Comparison of ENCODE assay signal across 1 cellular context in genomic region chr16:50467943-50468748, GRCh38.
TF ChIP-seq lines count a peak whose summit lies in the region.

No MANE protein-coding gene starts in this region.

TF ChIP-seq in HepG2, 621 proteins besides CTCF, POLR2A, EP300 and RAD21 (continued from another document and continues in another):
- TF ChIP-seq CERS6 (CRISPR knock-in tag; IDR thresholded peaks at IDR 0.05), result no peak
- TF ChIP-seq NR0B2 (CRISPR knock-in tag; IDR thresholded peaks at IDR 0.05), result no peak
- TF ChIP-seq ZNF484 (CRISPR knock-in tag; IDR thresholded peaks at IDR 0.05; ENCODE audit: borderline replicate concordance, low read depth), result no peak
- TF ChIP-seq CREM (IDR thresholded peaks at IDR 0.05), result peak; percentile 81
- no peak for TF ChIP-seq CREM (CRISPR knock-in tag; IDR thresholded peaks at IDR 0.05)
- peak; percentile 17; the same call in 1 of the 2 replicates for TF ChIP-seq ZNF724P (CRISPR knock-in tag; IDR thresholded peaks at IDR 0.05; ENCODE audit: borderline replicate concordance)
- TF ChIP-seq ZNF749 (CRISPR knock-in tag; IDR thresholded peaks at IDR 0.05; ENCODE audit: borderline replicate concordance), result no peak
- no peak for TF ChIP-seq ZNF430 (CRISPR knock-in tag; IDR thresholded peaks at IDR 0.05)
- no peak for TF ChIP-seq DNMT3B (CRISPR knock-in tag; conservative IDR thresholded peaks at IDR 0.05)
- TF ChIP-seq ZNF781 (CRISPR knock-in tag; IDR thresholded peaks at IDR 0.05; ENCODE audit: borderline replicate concordance, not compliant biosample characterization), result peak; percentile 79
- no peak for TF ChIP-seq ATF7 (IDR thresholded peaks at IDR 0.05)
- TF ChIP-seq ATF7 (CRISPR knock-in tag; IDR thresholded peaks at IDR 0.05), result no peak
- no peak for TF ChIP-seq JARID2 (CRISPR knock-in tag; IDR thresholded peaks at IDR 0.05; ENCODE audit: insufficient replicate concordance)
- peak; percentile 86 for TF ChIP-seq PAXIP1 (CRISPR knock-in tag; conservative IDR thresholded peaks at IDR 0.05)
- peak; percentile 42 for TF ChIP-seq ZNF747 (CRISPR knock-in tag; IDR thresholded peaks at IDR 0.05; ENCODE audit: borderline replicate concordance)
- TF ChIP-seq RAD51 (IDR thresholded peaks at IDR 0.05; ENCODE audit: borderline replicate concordance), result no peak
- no peak for TF ChIP-seq ZSCAN22 (CRISPR knock-in tag; IDR thresholded peaks at IDR 0.05)
- no peak for TF ChIP-seq RFX5 (IDR thresholded peaks at IDR 0.05; ENCODE audit: low read depth, low read length)
- TF ChIP-seq ZSCAN29 (CRISPR knock-in tag; conservative IDR thresholded peaks at IDR 0.05), result no peak; the same call in 1 of the 2 replicates
- TF ChIP-seq ZNF251 (CRISPR knock-in tag; IDR thresholded peaks at IDR 0.05), result no peak
- no peak for TF ChIP-seq PAF1 (CRISPR knock-in tag; IDR thresholded peaks at IDR 0.05)
- peak; percentile 8; the same call in 1 of the 2 replicates for TF ChIP-seq KMT2A (CRISPR knock-in tag; IDR thresholded peaks at IDR 0.05)
- TF ChIP-seq ARHGAP35 (CRISPR knock-in tag; IDR thresholded peaks at IDR 0.05; ENCODE audit: borderline replicate concordance), result no peak; the same call in 1 of the 2 replicates
- TF ChIP-seq ZSCAN21 (CRISPR knock-in tag; IDR thresholded peaks at IDR 0.05; ENCODE audit: borderline replicate concordance), result peak; percentile 70
- peak; percentile 45; the same call in 1 of the 2 replicates for TF ChIP-seq PRDM10 (CRISPR knock-in tag; IDR thresholded peaks at IDR 0.05; ENCODE audit: low read depth)
- no peak for TF ChIP-seq RFX3 (CRISPR knock-in tag; IDR thresholded peaks at IDR 0.05)
- 0 out of 2 replicates have a peak, but pooled peaks have one; percentile 65 for TF ChIP-seq E2F1 (CRISPR knock-in tag; IDR thresholded peaks at IDR 0.05)
- peak; percentile 92 for TF ChIP-seq SRSF1 (optimal IDR thresholded peaks at IDR 0.05; ENCODE audit: low read depth, low read length)
- TF ChIP-seq MATR3 (CRISPR knock-in tag; IDR thresholded peaks at IDR 0.05), result no peak
- peak; percentile 13; the same call in 1 of the 2 replicates for TF ChIP-seq ZNF572 (CRISPR knock-in tag; IDR thresholded peaks at IDR 0.05)
- TF ChIP-seq PHF5A (CRISPR knock-in tag; IDR thresholded peaks at IDR 0.05; ENCODE audit: low read depth, unreplicated experiment), result no peak
- peak; percentile 64; the same call in 1 of the 2 replicates for TF ChIP-seq THAP9 (CRISPR knock-in tag; IDR thresholded peaks at IDR 0.05; ENCODE audit: borderline replicate concordance)
- no peak for TF ChIP-seq HCFC1 (IDR thresholded peaks at IDR 0.05; ENCODE audit: low read depth, low read length)
- peak; percentile 85 for TF ChIP-seq ZNF574 (CRISPR knock-in tag; IDR thresholded peaks at IDR 0.05)
- no peak for TF ChIP-seq TCF12 (IDR thresholded peaks at IDR 0.05)
- peak; percentile 100 for TF ChIP-seq TCF12 (CRISPR knock-in tag; IDR thresholded peaks at IDR 0.05)
- peak; percentile 63; the same call in 1 of the 2 replicates for TF ChIP-seq ARID5B (CRISPR knock-in tag; IDR thresholded peaks at IDR 0.05)
- no peak for TF ChIP-seq ZBTB42 (CRISPR knock-in tag; IDR thresholded peaks at IDR 0.05)
- no peak for TF ChIP-seq ZNF580 (CRISPR knock-in tag; IDR thresholded peaks at IDR 0.05; ENCODE audit: borderline replicate concordance, low read depth)
